8 cellular contexts compared by ENCODE assay signal in the genomic region with DNA sequence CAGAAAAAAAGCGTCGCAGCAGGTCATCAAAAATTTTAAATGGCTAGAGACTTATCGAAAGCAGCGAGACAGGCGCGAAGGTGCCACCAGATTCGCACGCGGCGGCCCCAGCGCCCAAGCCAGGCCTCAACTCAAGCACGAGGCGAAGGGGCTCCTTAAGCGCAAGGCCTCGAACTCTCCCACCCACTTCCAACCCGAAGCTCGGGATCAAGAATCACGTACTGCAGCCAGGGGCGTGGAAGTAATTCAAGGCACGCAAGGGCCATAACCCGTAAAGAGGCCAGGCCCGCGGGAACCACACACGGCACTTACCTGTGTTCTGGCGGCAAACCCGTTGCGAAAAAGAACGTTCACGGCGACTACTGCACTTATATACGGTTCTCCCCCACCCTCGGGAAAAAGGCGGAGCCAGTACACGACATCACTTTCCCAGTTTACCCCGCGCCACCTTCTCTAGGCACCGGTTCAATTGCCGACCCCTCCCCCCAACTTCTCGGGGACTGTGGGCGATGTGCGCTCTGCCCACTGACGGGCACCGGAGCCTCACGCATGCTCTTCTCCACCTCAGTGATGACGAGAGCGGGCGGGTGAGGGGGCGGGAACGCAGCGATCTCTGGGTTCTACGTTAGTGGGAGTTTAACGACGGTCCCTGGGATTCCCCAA. TPM values are rescaled to one million over a fixed set of nuclear protein-coding genes. Genes with fewer than 3 reads are reported as not detected.
DNase-seq lines count a peak whose midpoint lies in the region; ATAC-seq lines count a peak whose summit lies in the region.

A gene (minus strand): TSS at position 345 of the 663 bp plus-strand sequence. CDS start 1,006 bp downstream, outside the sequence.

- CTCF ChIA-PET in CD8-positive, alpha-beta memory T cell (lab: Charles Lee): interaction anchor here (0.8 to 5.4 kb wide), 8 partner anchors 59 to 132 kb away, joined by 3 to 36 read pairs (median 5); a partner anchor contains a TSS

- H3K27ac ChIP-seq in CD8-positive, alpha-beta memory T cell (ENCODE audit: low read depth, low read length): peak within 1 kb of the TSS; percentile 100

- H3K36me3 ChIP-seq in CD8-positive, alpha-beta memory T cell (ENCODE audit: insufficient read depth, low read length): peaks cover 40% of the 10 kb centered on the region

- no peaks in the 10 kb centered on the region for H3K9me3 Mint-ChIP-seq in CD8-positive, alpha-beta memory T cell
- H3K9me3 Mint-ChIP-seq in effector memory CD8-positive, alpha-beta T cell: no peaks in the 10 kb centered on the region
- no peaks in the 10 kb centered on the region for H3K9me3 Mint-ChIP-seq in memory B cell

- peak within 1 kb of the TSS; percentile 92 to 99 (median 99) for H3K27ac Mint-ChIP-seq in CD8-positive, alpha-beta memory T cell
- peak within 1 kb of the TSS; percentile 97 to 100 for H3K27ac Mint-ChIP-seq in effector memory CD8-positive, alpha-beta T cell
- H3K27ac Mint-ChIP-seq in memory B cell: peak within 1 kb of the TSS; percentile 99

- H3K27me3 ChIP-seq in CD8-positive, alpha-beta memory T cell (ENCODE audit: insufficient read depth, low read length, poor library complexity, severe bottlenecking): no peaks in the 10 kb centered on the region

- H3K4me1 Mint-ChIP-seq in CD8-positive, alpha-beta memory T cell: peaks cover 64 to 71% (median 64%) of the 10 kb centered on the region in 3 donors
- H3K4me1 Mint-ChIP-seq in effector memory CD8-positive, alpha-beta T cell (ENCODE audit: low read depth in 2 of 2): peaks cover 40 to 66% of the 10 kb centered on the region in 2 donors
- H3K4me1 Mint-ChIP-seq in memory B cell: peaks cover 32% of the 10 kb centered on the region

- H3K36me3 Mint-ChIP-seq in CD8-positive, alpha-beta memory T cell: peaks cover 22 to 59% (median 24%) of the 10 kb centered on the region in 3 donors
- H3K36me3 Mint-ChIP-seq in effector memory CD8-positive, alpha-beta T cell (ENCODE audit: insufficient read depth): peaks cover 72% of the 10 kb centered on the region
- H3K36me3 Mint-ChIP-seq in memory B cell: peaks cover 23% of the 10 kb centered on the region

- peak; percentile 99 to 100 (median 99) for DNase-seq in CD8-positive, alpha-beta memory T cell
- DNase-seq in HT-29 (ENCODE audit: low spot score): peak; percentile 99
- DNase-seq in NOMO-1 (lab: John Stamatoyannopoulos, UW; ENCODE audit: unreplicated experiment in 2 of 2): peak; percentile 99
- DNase-seq in activated CD8-positive, alpha-beta memory T cell treated with anti-CD3 and anti-CD28 coated beads for 4 hours (ENCODE audit: low read depth in 2 of 2): peak; percentile 100
- peak; percentile 98 to 99 (median 98) for DNase-seq in effector memory CD8-positive, alpha-beta T cell
- DNase-seq in memory B cell (ENCODE audit: low spot score in 2 of 2): peak; percentile 94 to 98
- peak; percentile 99 for DNase-seq in stimulated activated CD8-positive, alpha-beta memory T cell treated with anti-CD3 and anti-CD28 coated beads, Interleukin-12 subunit alpha, Interleukin-12 subunit beta, amount 100 ng/mL, for 24 hours (ENCODE audit: extremely low read depth)

- H3K4me3 ChIP-seq in CD8-positive, alpha-beta memory T cell (ENCODE audit: low read length): peak within 1 kb of the TSS; percentile 98

- POLR2A ChIA-PET in CD8-positive, alpha-beta memory T cell (lab: Charles Lee): interaction anchor here (0.6 to 4.8 kb wide), 19 partner anchors 17 to 1764 kb away, joined by 3 to 67 read pairs (median 5); a partner anchor contains a TSS

- H3K27me3 Mint-ChIP-seq in CD8-positive, alpha-beta memory T cell: peaks cover 0 to 11% of the 10 kb centered on the region in 2 donors
- H3K27me3 Mint-ChIP-seq in effector memory CD8-positive, alpha-beta T cell: no peaks in the 10 kb centered on the region
- no peaks in the 10 kb centered on the region for H3K27me3 Mint-ChIP-seq in memory B cell

- ATAC-seq in GM19468 (IDR thresholded peaks at IDR 0.05; ENCODE audit: extremely low read depth, unreplicated experiment) (peak; percentile 46), memory B cell (ENCODE audit: low read depth) (peak; percentile 75)
- ATAC-seq in effector memory CD8-positive, alpha-beta T cell (replicated peaks): peak; percentile 75

- no peaks in the 10 kb centered on the region for H3K9me3 ChIP-seq in CD8-positive, alpha-beta memory T cell (ENCODE audit: low read length)

- peak within 1 kb of the TSS; percentile 89 to 99 (median 96) for H3K4me3 Mint-ChIP-seq in CD8-positive, alpha-beta memory T cell
- peak within 1 kb of the TSS; percentile 94 to 96 for H3K4me3 Mint-ChIP-seq in effector memory CD8-positive, alpha-beta T cell
- peak within 1 kb of the TSS; percentile 95 for H3K4me3 Mint-ChIP-seq in memory B cell

- H3K4me1 ChIP-seq in CD8-positive, alpha-beta memory T cell (ENCODE audit: insufficient read depth, low read length): peaks cover 48% of the 10 kb centered on the region

RNA-seq across cellular contexts. Expression of the gene that starts here (rescaled TPM):
- total RNA-seq in CD8-positive, alpha-beta memory T cell: 1,000 to 10,000 TPM; 8,526 to 8,727 TPM
- polyA plus RNA-seq in CD8-positive, alpha-beta memory T cell: 10,611 TPM
- total RNA-seq in HT-29 (2014; rRNA removed; shearing (Covaris generic)): 7,514 and 7,960 TPM in 2 replicates

Comparison
In these comparisons a context has a peak if more than half of its experiments do, and no peak if none do; other contexts are left out.
1. Peak in every context shown above with its lines: DNase-seq, ATAC-seq, H3K4me3 ChIP-seq and H3K27ac ChIP-seq.